8 cellular contexts compared by ENCODE assay signal in the genomic region with DNA sequence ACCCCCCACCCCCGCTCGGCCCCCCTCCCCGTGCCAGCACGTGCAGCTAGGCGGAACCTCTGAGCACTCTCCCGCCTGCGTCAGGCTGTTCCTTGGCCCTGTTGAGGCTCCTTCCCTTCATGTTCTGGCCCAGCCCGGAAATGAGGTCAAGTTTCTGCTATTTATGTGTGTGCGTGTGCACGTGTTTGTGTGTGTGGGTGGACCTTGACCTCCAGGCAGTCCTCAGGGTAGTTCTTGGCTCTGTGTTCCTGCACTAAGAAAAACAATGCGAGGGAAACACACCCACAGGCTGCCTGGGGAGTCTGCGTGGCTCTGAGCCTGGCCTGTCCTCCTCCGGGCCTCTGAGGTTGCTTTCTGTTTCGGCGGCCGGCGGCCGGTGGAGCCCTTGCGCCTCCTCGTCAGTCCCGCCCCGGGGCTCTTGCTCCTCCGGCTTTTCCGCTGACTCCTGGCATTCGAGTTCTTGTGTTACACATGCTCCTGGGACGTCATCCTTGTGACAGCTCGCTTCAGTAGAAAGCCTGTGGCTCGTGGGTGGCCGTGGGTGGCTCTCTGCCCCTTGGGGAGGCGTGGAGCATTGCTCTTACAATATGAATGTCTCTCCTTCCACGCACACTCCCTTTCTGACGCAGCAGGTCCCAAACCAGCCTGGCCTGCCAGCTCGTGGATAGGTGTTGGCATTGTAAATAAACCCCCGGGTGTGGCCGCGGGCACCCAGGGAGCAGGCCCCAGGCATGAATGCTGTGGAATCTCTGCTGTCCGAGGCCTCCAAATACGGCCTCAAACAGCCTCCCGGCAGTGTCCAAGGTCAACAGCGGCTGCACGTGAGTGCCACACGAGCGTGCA. TPM values are rescaled to one million over a fixed set of nuclear protein-coding genes. Genes with fewer than 3 reads are reported as not detected.
DNase-seq lines count a peak whose midpoint lies in the region; ATAC-seq and TF ChIP-seq lines count a peak whose summit lies in the region.

No MANE protein-coding gene starts in this region.

- TF ChIP-seq POLR2A in GM18951 (IDR thresholded peaks at IDR 0.05; ENCODE audit: extremely low read depth, insufficient read depth, insufficient read length): peak; percentile 53

- DNase-seq in AG04449 (ENCODE audit: low read depth, low spot score) (peak; percentile 61), T follicular helper cell (ENCODE audit: low read depth) (peak; percentile 51), astrocyte of the cerebellum (ENCODE audit: low read depth) (peak; percentile 47), hepatic stellate cell (ENCODE audit: low spot score) (peak; percentile 98), renal cortical epithelial cell (ENCODE audit: low read depth) (peak; percentile 99), AML-193 (lab: John Stamatoyannopoulos, UW) (no peak)

- in situ Hi-C loops in GM18951 (cut with MboI; ENCODE audit: low sequenced_read_pairs, unreplicated experiment): loop anchor here (25.0 kb wide), 1 partner anchor 135 kb away; a partner anchor contains a TSS
- in situ Hi-C loops in astrocyte of the cerebellum (cut with HindIII; ENCODE audit: low sequenced_read_pairs): no loop called here

- H3K4me3 ChIP-seq in AG04449 (ENCODE audit: low read depth, low read length) (peak overlapping the region; percentile 13), astrocyte of the cerebellum (ENCODE audit: low read depth, low read length) (peak overlapping the region; percentile 3)

- ATAC-seq in HG03159 (IDR thresholded peaks at IDR 0.05; ENCODE audit: unreplicated experiment): peak; percentile 47

- TF ChIP-seq CTCF in AG04449 (IDR thresholded peaks at IDR 0.05; ENCODE audit: insufficient read depth, low read length, missing control alignments) (no peak), astrocyte of the cerebellum (IDR thresholded peaks at IDR 0.05; ENCODE audit: low read depth, low read length, missing control alignments) (no peak)

- CTCF ChIA-PET in AG04449 (lab: Yijun Ruan, JAX): interaction anchor here (1.3 to 6.0 kb wide), 2 partner anchors 140 to 153 kb away, joined by 3 to 21 read pairs; no protein-coding TSS in a partner anchor

- POLR2A ChIA-PET in AG04449 (lab: Yijun Ruan, JAX): no interaction called here

RNA-seq across cellular contexts. Expression of a gene that starts 10.0 kb away (rescaled TPM):
- 6.1 and 30.7 TPM in 2 replicates for total RNA-seq in renal cortical epithelial cell

RNA-seq across cellular contexts. Expression of a gene that starts 56.4 kb away (rescaled TPM):
- total RNA-seq in renal cortical epithelial cell: not detected in 2 replicates

Comparison
In these comparisons a context has a peak if more than half of its experiments do, and no peak if none do; other contexts are left out.
1. DNase-seq: peak in AG04449 (single experiment), T follicular helper cell (single experiment), astrocyte of the cerebellum (single experiment), hepatic stellate cell (single experiment) and renal cortical epithelial cell (single experiment); none in AML-193 (0 of 2).